Comparison of ENCODE assay signal across 18 cellular contexts in genomic region chr6:20830576-20830975, GRCh38.
"Had no signal": no experiment of that assay in that cellular context is flagged by ENCODE, and none has a peak within 500 bp of the region (broad histone marks: within the 10 kb centered on the region; RNA-seq: fewer than 3 reads in every experiment).

No MANE protein-coding gene starts in this region.

- DNase-seq: cortex of kidney; effector memory CD8-positive, alpha-beta T cell; natural killer cell; pancreas; stimulated activated CD4-positive, alpha-beta T cell treated with anti-CD3 and anti-CD28 coated beads, Interleukin-12 subunit alpha, Interleukin-12 subunit beta, amount 100 ng/mL, for 4 hours; stimulated activated CD4-positive, alpha-beta T cell treated with anti-CD3 and anti-CD28 coated beads, Interleukin-1b, Interleukin-23, amount 100 ng/mL, for 48 hours; stimulated activated CD4-positive, alpha-beta T cell treated with anti-CD3 and anti-CD28 coated beads, Interleukin-4, amount 100 ng/mL, for 1 hour; stimulated activated CD8-positive, alpha-beta memory T cell treated with anti-CD3 and anti-CD28 coated beads, Interleukin-4, amount 100 ng/mL, for 48 hours; stimulated activated naive CD4-positive, alpha-beta T cell; stimulated activated naive CD8-positive, alpha-beta T cell treated with anti-CD3 and anti-CD28 coated beads, Interleukin-15, amount 100 ng/mL, for 72 hours; thyroid gland had no signal

- H3K36me3 Mint-ChIP-seq: natural killer cell had no signal

- H3K27ac Mint-ChIP-seq: memory B cell; natural killer cell; stimulated activated naive CD8-positive, alpha-beta T cell treated with anti-CD3 and anti-CD28 coated beads, Interleukin-15, amount 100 ng/mL, for 72 hours; type B pancreatic cell had no signal

- H3K9me3 Mint-ChIP-seq: effector memory CD8-positive, alpha-beta T cell; memory B cell; natural killer cell; stimulated activated naive CD8-positive, alpha-beta T cell treated with anti-CD3 and anti-CD28 coated beads, Interleukin-15, amount 100 ng/mL, for 72 hours; type B pancreatic cell had no signal

- H3K27me3 Mint-ChIP-seq: effector memory CD8-positive, alpha-beta T cell; memory B cell; stimulated activated naive CD8-positive, alpha-beta T cell treated with anti-CD3 and anti-CD28 coated beads, Interleukin-15, amount 100 ng/mL, for 72 hours; type B pancreatic cell had no signal

- ATAC-seq: effector memory CD8-positive, alpha-beta T cell; left lobe of liver; natural killer cell; pancreas; sciatic nerve; stimulated activated naive CD8-positive, alpha-beta T cell treated with anti-CD3 and anti-CD28 coated beads, Interleukin-15, amount 100 ng/mL, for 72 hours had no signal

- H3K4me1 Mint-ChIP-seq: memory B cell had no signal

- H3K4me3 Mint-ChIP-seq: effector memory CD8-positive, alpha-beta T cell; memory B cell; natural killer cell; stimulated activated naive CD8-positive, alpha-beta T cell treated with anti-CD3 and anti-CD28 coated beads, Interleukin-15, amount 100 ng/mL, for 72 hours; type B pancreatic cell had no signal

- H3K4me3 ChIP-seq: lung, pancreas, right atrium auricular region, smooth muscle cell, thyroid gland had no signal
